15 cellular contexts compared by ENCODE assay signal in the genomic region with DNA sequence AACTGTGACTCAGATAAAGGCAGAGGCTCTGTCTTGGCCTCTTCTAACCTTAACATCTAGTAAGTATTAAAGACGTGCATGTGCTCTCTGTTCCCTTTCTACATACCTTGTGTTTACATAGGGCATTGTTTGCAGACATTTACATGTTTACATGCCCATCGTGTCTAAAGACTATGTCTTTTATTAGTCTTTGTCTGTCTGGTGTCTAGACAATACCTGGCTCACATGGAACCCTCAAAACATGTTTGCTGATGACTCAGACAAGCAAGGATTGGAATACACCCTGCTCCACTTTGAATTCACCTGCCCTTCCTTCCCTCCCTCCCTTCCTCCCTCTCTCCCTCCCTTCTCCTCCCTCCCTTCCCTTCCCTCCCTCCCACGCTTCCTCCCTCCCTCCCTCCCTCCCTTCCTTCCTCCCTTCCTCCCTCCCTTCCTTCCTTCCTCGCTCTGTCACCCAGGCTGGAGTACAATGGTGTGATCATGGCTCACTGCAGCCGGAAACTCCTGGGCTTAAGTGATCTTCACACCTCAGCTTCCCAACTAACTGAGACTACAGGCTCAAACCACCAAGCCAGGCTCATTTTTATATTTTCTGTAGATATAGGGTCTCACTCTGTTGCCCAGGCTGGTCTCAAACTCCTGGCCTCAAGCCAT. TPM values are rescaled to one million over a fixed set of nuclear protein-coding genes. Genes with fewer than 3 reads are reported as not detected.
A peak's percentile ranks its signal among the peaks of the same experiment; 100 is the strongest.
DNase-seq lines count a peak whose midpoint lies in the region; ATAC-seq and TF ChIP-seq lines count a peak whose summit lies in the region.
"Had no signal": no experiment of that assay in that cellular context is flagged by ENCODE, and none has a peak within 500 bp of the region (broad histone marks: within the 10 kb centered on the region; RNA-seq: fewer than 3 reads in every experiment).

No MANE protein-coding gene starts in this region.

- H3K79me1 ChIP-seq in mesendoderm (ENCODE audit: low read length) (peaks cover 3% of the 10 kb centered on the region), H9 (ENCODE audit: insufficient read depth, low read depth, low read length, poor library complexity, severe bottlenecking) (no peaks in the 10 kb centered on the region)

- H3K23ac ChIP-seq in mesendoderm (ENCODE audit: low read length) (no peak overlapping the region), H9 (ENCODE audit: insufficient read length, low read depth, low read length) (no peak overlapping the region)

- H3K9ac ChIP-seq in mesendoderm (ENCODE audit: low read length) = no peak overlapping the region
- H3K9ac ChIP-seq in H9 (ENCODE audit: extremely low read depth, insufficient read length, low read length) = no peak overlapping the region

- H2AK5ac ChIP-seq in mesendoderm (ENCODE audit: low read length) (no peak overlapping the region), H9 (ENCODE audit: insufficient read length, low read length) (no peak overlapping the region)

- POLR2A ChIA-PET in WTC11 (lab: Charles Lee) = no interaction called here

- H3K56ac ChIP-seq in mesendoderm (ENCODE audit: low read length) = peak overlapping the region; percentile 38
- no peak overlapping the region for H3K56ac ChIP-seq in H9 (ENCODE audit: insufficient read length, low read depth, low read length)

- no peak overlapping the region for H3K4ac ChIP-seq in mesendoderm (ENCODE audit: low read depth, low read length)
- H3K4ac ChIP-seq in H9 (ENCODE audit: low read depth, low read length) = no peak overlapping the region

- H2AFZ ChIP-seq in H9 (ENCODE audit: low read length) = no peak overlapping the region

- peak overlapping the region; percentile 39; the same call in 1 of the 2 replicates for H3K27ac Mint-ChIP-seq in WTC11
- H3K27ac Mint-ChIP-seq in H9 = peak overlapping the region in 1 of 3 experiments; percentile 69; a peak in 3 of 7 replicates
- H3K27ac Mint-ChIP-seq: B cell; T-helper 1 cell treated with Interleukin-12 subunit alpha and Interleukin-12 subunit beta and Interleukin-4 antibody, amounts not matched to agents 30 μg/mL and 1 μg/mL, for 36 hours had no signal

- H3K4me1 Mint-ChIP-seq in WTC11 = peaks cover 72% of the 10 kb centered on the region
- peaks cover 56 to 63% of the 10 kb centered on the region in 2 experiments for H3K4me1 Mint-ChIP-seq in H9

- H4K5ac ChIP-seq in mesendoderm (ENCODE audit: low read length) (no peak overlapping the region), H9 (ENCODE audit: insufficient read length, low read depth, low read length) (no peak overlapping the region)

- DNase-seq in COR-L47 (lab: John Stamatoyannopoulos, UW) = peak; percentile 77
- peak; percentile 91 for DNase-seq in NCI-H146 (lab: John Stamatoyannopoulos, UW)
- no peak for DNase-seq in WTC11 (ENCODE audit: low spot score)
- DNase-seq in mesendoderm = no peak
- no peak for DNase-seq in NCI-H187 treated with DMSO at 0.1 percent for 48 hours (lab: John Stamatoyannopoulos, UW)
- DNase-seq in H9 = no peak
- no peak for DNase-seq in HK-2 (ENCODE audit: unreplicated experiment)
- DNase-seq in upper lobe of left lung = no peak
- DNase-seq: aorta; heart right ventricle; mesenchymal stem cell; NCI-H1105 treated with DMSO at 0.1 percent for 48 hours; stimulated activated CD4-positive, alpha-beta T cell treated with anti-CD3 and anti-CD28 coated beads, Interleukin-4, amount 100 ng/mL, for 24 hours had no signal

- no peaks in the 10 kb centered on the region for H3K23me2 ChIP-seq in H9 (ENCODE audit: insufficient read length, low read depth, low read length, poor library complexity, severe bottlenecking)

- TF ChIP-seq EP300 in upper lobe of left lung (IDR thresholded peaks at IDR 0.05) = no peak

- no peak overlapping the region for H3K18ac ChIP-seq in mesendoderm (ENCODE audit: low read length)
- no peak overlapping the region for H3K18ac ChIP-seq in H9 (ENCODE audit: insufficient read length, low read depth, low read length)

- CTCF ChIA-PET in WTC11 (lab: Charles Lee) = interaction anchor here (1.0 to 1.4 kb wide), 2 partner anchors 10 to 25 kb away, joined by 4 to 6 read pairs; no protein-coding TSS in a partner anchor

- H4K8ac ChIP-seq in mesendoderm (ENCODE audit: low read depth, low read length) (no peak overlapping the region), H9 (replicated peaks; ENCODE audit: insufficient read length, low read depth, low read length) (no peak overlapping the region)

- no peak overlapping the region for H3K4me3 ChIP-seq in mesendoderm (ENCODE audit: low read length)
- H3K4me3 ChIP-seq in upper lobe of left lung = no peak overlapping the region
- H3K4me3 ChIP-seq: heart right ventricle had no signal

- no peak overlapping the region for H3K14ac ChIP-seq in H9 (ENCODE audit: insufficient read depth, low read length)

- WGBS in mesendoderm (ENCODE audit: extremely low coverage, insufficient coverage, low lambda C conversion rate) = no CpG with 5 or more reads among the region's 5 CpGs
- no CpG with 5 or more reads among the region's 5 CpGs for WGBS in H9 (ENCODE audit: extremely low coverage, insufficient read length, low lambda C conversion rate)
- WGBS in upper lobe of left lung, 2 donors = 52% methylated on average over 5 of the region's 5 CpGs

- TF ChIP-seq CTCF in WTC11 (IDR thresholded peaks at IDR 0.05) (no peak), H9 (conservative IDR thresholded peaks at IDR 0.05) (no peak), upper lobe of left lung (IDR thresholded peaks at IDR 0.05) (no peak)

- H2BK20ac ChIP-seq in H9 (ENCODE audit: low read depth, low read length, poor library complexity, severe bottlenecking) = no peak overlapping the region

- H4K91ac ChIP-seq in H9 (ENCODE audit: insufficient read length, low read depth, low read length) = no peak overlapping the region

- H3K9me3 Mint-ChIP-seq in WTC11 (no peaks in the 10 kb centered on the region), H9 (no peaks in the 10 kb centered on the region)
- H3K9me3 Mint-ChIP-seq: T-helper 1 cell treated with Interleukin-12 subunit alpha and Interleukin-12 subunit beta and Interleukin-4 antibody, amounts not matched to agents 30 μg/mL and 1 μg/mL, for 36 hours had no signal

- H3K4me1 ChIP-seq in mesendoderm (ENCODE audit: control insufficient read depth, low read depth, low read length) (peaks cover 9% of the 10 kb centered on the region), H9 (ENCODE audit: insufficient read depth, low read length) (peaks cover 24% of the 10 kb centered on the region), upper lobe of left lung (peaks cover 0 to 14% (median 9%) of the 10 kb centered on the region in 4 donors)

- no peak overlapping the region for H3K4me2 ChIP-seq in mesendoderm (ENCODE audit: low read length)
- H3K4me2 ChIP-seq in H9 (ENCODE audit: insufficient read depth, insufficient read length, low read length) = no peak overlapping the region

- no peak overlapping the region for H3T11ph ChIP-seq in H9 (ENCODE audit: low read length)

- H3K36me3 ChIP-seq in mesendoderm (ENCODE audit: control insufficient read depth, insufficient read depth, low read length) (no peaks in the 10 kb centered on the region), upper lobe of left lung (no peaks in the 10 kb centered on the region)

- H2BK120ac ChIP-seq in mesendoderm (ENCODE audit: low read depth, low read length) (no peak overlapping the region), H9 (ENCODE audit: low read depth, low read length, poor library complexity, severe bottlenecking) (no peak overlapping the region)

- H2BK5ac ChIP-seq in mesendoderm (ENCODE audit: low read length) (no peak overlapping the region), H9 (ENCODE audit: insufficient read length, low read length) (no peak overlapping the region)

- H3K27me3 ChIP-seq in mesendoderm (ENCODE audit: insufficient read depth, low read length, poor library complexity) (no peaks in the 10 kb centered on the region), H9 (ENCODE audit: insufficient read depth, low read length) (no peaks in the 10 kb centered on the region), upper lobe of left lung (no peaks in the 10 kb centered on the region)

- H3K27me3 Mint-ChIP-seq in WTC11 (ENCODE audit: low read depth) (no peaks in the 10 kb centered on the region), H9 (ENCODE audit: low read depth) (no peaks in the 10 kb centered on the region)
- H3K27me3 Mint-ChIP-seq: B cell had no signal

- H3K27ac ChIP-seq in mesendoderm (ENCODE audit: low read depth, low read length) (no peak overlapping the region), H9 (ENCODE audit: insufficient read length, low read depth, low read length) (no peak overlapping the region), upper lobe of left lung (no peak overlapping the region)
- H3K27ac ChIP-seq: heart right ventricle had no signal

- no peaks in the 10 kb centered on the region for H3K9me3 ChIP-seq in H9 (ENCODE audit: control insufficient read depth, low read depth, low read length)
- H3K9me3 ChIP-seq in upper lobe of left lung = no peaks in the 10 kb centered on the region
- H3K9me3 ChIP-seq: heart right ventricle had no signal

- H2BK15ac ChIP-seq in mesendoderm (replicated peaks; ENCODE audit: low read depth) (no peak overlapping the region), H9 (ENCODE audit: low read depth, low read length) (no peak overlapping the region)

- H3K79me2 ChIP-seq in mesendoderm (ENCODE audit: control insufficient read depth, insufficient read depth, low read length) = no peaks in the 10 kb centered on the region
- no peaks in the 10 kb centered on the region for H3K79me2 ChIP-seq in H9 (ENCODE audit: insufficient read depth, low read length)

- H3K36me3 Mint-ChIP-seq in WTC11 (peaks cover 11% of the 10 kb centered on the region; the same call in 1 of the 2 replicates), H9 (ENCODE audit: insufficient read depth in 1 of 3, low read depth in 3 of 3) (peaks cover 7 to 39% (median 23%) of the 10 kb centered on the region in 3 experiments)

- TF ChIP-seq POLR2A in upper lobe of left lung (IDR thresholded peaks at IDR 0.05) = no peak

- no peak overlapping the region for H3K4me3 Mint-ChIP-seq in WTC11
- no peak overlapping the region; a peak in 1 of 5 replicates for H3K4me3 Mint-ChIP-seq in H9
- H3K4me3 Mint-ChIP-seq: B cell; T-helper 1 cell treated with Interleukin-12 subunit alpha and Interleukin-12 subunit beta and Interleukin-4 antibody, amounts not matched to agents 30 μg/mL and 1 μg/mL, for 36 hours had no signal

- H2BK12ac ChIP-seq in H9 (ENCODE audit: insufficient read length, low read depth, low read length) = no peak overlapping the region

- ATAC-seq in WTC11 (no peak), upper lobe of left lung (ENCODE audit: low FRiP score in 2 of 2) (no peak)

- no peaks in the 10 kb centered on the region for H4K20me1 ChIP-seq in H9 (ENCODE audit: control insufficient read depth, insufficient read depth, insufficient read length)

TF ChIP-seq in WTC11, 78 proteins besides CTCF, POLR2A, EP300 and RAD21 (continues in another document):
- no peak for TF ChIP-seq TP53 (CRISPR knock-in tag; IDR thresholded peaks at IDR 0.05)
- TF ChIP-seq FOXJ3 (CRISPR knock-in tag; IDR thresholded peaks at IDR 0.05; ENCODE audit: borderline replicate concordance) = no peak

RNA-seq across cellular contexts. Expression of gene SORL1, which starts 24.4 kb away (rescaled TPM):
- total RNA-seq in WTC11 (2021) = 78.1 to 87.1 TPM (median 78.1 TPM) in 3 replicates
- polyA plus RNA-seq in mesendoderm (2013, experiment 1 of 2) = 8.8 TPM
- 8.7 TPM for polyA plus RNA-seq in mesendoderm (2013, experiment 2 of 2)
- total RNA-seq in H9 (2021) = 64.4 and 68.3 TPM in 2 replicates
- 10 to 100 TPM; 33.3 to 85.9 (median 67.2) TPM for total RNA-seq in upper lobe of left lung

Comparison
In these comparisons a context has a peak if more than half of its experiments do, and no peak if none do; other contexts are left out.
1. DNase-seq: peak in COR-L47 (single experiment) and NCI-H146 (single experiment); none in WTC11 (single experiment), mesendoderm (single experiment), NCI-H187 treated with DMSO at 0.1 percent for 48 hours (single experiment), H9 (single experiment), HK-2 (single experiment) and upper lobe of left lung (0 of 2).